In the genomic region with DNA sequence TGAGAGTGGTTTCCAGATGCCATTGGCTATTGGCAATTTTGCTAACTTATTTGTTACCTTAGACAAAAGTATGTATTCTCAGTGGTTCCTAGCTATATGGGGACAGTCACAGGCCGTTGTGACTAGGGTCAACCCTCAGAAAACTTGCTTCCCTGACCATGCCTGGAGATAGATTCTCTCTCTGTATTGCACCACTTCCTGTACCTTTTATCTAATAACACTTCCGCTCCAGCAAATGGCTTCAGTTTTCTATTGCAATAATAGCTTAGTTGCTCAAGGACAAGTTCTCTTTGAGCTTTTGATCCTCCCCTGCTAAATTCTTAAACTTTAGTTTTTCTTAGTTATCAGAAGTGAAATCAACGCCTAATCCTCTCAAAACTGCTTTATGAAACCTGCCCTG, we compare ENCODE assay signal across 16 cellular contexts.
DNase-seq lines count a peak whose midpoint lies in the region; ATAC-seq and TF ChIP-seq lines count a peak whose summit lies in the region.
"Had no signal": no experiment of that assay in that cellular context is flagged by ENCODE, and none has a peak within 500 bp of the region (broad histone marks: within the 10 kb centered on the region; RNA-seq: fewer than 3 reads in every experiment).

No MANE protein-coding gene starts in this region.

- TF ChIP-seq POLR2A in NB4 (IDR thresholded peaks at IDR 0.05; ENCODE audit: extremely low read depth, insufficient read length), result no peak
- TF ChIP-seq POLR2A in thyroid gland (IDR thresholded peaks at IDR 0.05), result no peak

- no peaks in the 10 kb centered on the region for H3K4me1 ChIP-seq in thyroid gland

- TF ChIP-seq CTCF in NB4 (IDR thresholded peaks at IDR 0.05; ENCODE audit: low read depth, low read length) (no peak), thyroid gland (IDR thresholded peaks at IDR 0.05) (no peak)

- intact Hi-C loops in thyroid gland (cut with DNase I), result no loop called here
- intact Hi-C loops in posterior vena cava (cut with DNase I), result no loop called here

- H3K27ac ChIP-seq in thyroid gland, result no peak overlapping the region
- H3K27ac ChIP-seq: GM23248 had no signal

- 86 to 90% methylated on average over 3 of the region's 3 CpGs for WGBS in thyroid gland, 2 donors

- no peak overlapping the region for H3K4me3 ChIP-seq in Jurkat, Clone E6-1 (ENCODE audit: low read length)
- H3K4me3 ChIP-seq in NB4 (ENCODE audit: low read depth, low read length), result no peak overlapping the region
- no peak overlapping the region for H3K4me3 ChIP-seq in thyroid gland (replicated peaks in 1 of 3)
- H3K4me3 ChIP-seq: GM23248 had no signal

- H3K27me3 ChIP-seq in thyroid gland, result no peaks in the 10 kb centered on the region

- peak; percentile 30 to 33 for DNase-seq in AML-193 (lab: John Stamatoyannopoulos, UW)
- DNase-seq in Jurkat, Clone E6-1 (ENCODE audit: low read depth, low spot score), result peak; percentile 14
- peak; percentile 43 for DNase-seq in NB4 (ENCODE audit: low read depth)
- DNase-seq in OCI-M1 (lab: John Stamatoyannopoulos, UW), result peak; percentile 19
- DNase-seq in thyroid gland, result no peak
- DNase-seq in posterior vena cava (ENCODE audit: low spot score), result no peak
- DNase-seq: ACHN; C1 segment of cervical spinal cord; Calu3; CD4-positive, alpha-beta T cell; DMS 273 treated with DMSO at 0.1 percent for 48 hours; DMS79; GM23248 had no signal

- no peaks in the 10 kb centered on the region for H3K9me3 ChIP-seq in thyroid gland

- ATAC-seq in HG03439 (IDR thresholded peaks at IDR 0.05; ENCODE audit: unreplicated experiment), result no peak
- ATAC-seq in GM19395 (IDR thresholded peaks at IDR 0.05; ENCODE audit: unreplicated experiment), result no peak
- ATAC-seq: HCT116 had no signal

- H3K36me3 ChIP-seq in thyroid gland, result no peaks in the 10 kb centered on the region

Comparison
In these comparisons a context has a peak if more than half of its experiments do, and no peak if none do; other contexts are left out.
1. DNase-seq: peak in AML-193 (2 of 2), Jurkat, Clone E6-1 (single experiment), NB4 (single experiment) and OCI-M1 (single experiment); none in thyroid gland (0 of 2) and posterior vena cava (single experiment).